In the genomic region with DNA sequence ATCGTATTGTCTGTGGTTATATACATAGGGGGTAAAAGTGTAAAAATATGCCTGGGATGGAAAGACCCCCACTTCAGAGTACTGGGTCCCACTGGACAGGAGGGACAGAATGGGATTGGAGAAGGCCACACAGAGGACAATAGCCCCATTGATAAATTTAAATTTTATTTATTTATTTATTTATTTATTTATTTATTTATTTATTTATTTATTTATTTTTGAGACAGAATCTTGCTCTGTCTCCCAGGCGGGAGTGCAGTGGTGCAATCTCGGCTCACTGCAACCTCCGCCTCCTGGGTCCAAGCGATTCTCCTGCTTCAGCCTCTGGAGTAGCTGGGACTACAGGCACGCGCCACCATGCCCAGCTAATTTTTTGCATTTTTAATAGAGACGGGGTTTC, we compare ENCODE assay signal across 3 cellular contexts. TPM values are rescaled to one million over a fixed set of nuclear protein-coding genes. Genes with fewer than 3 reads are reported as not detected.
A peak's percentile ranks its signal among the peaks of the same experiment; 100 is the strongest.
DNase-seq lines count a peak whose midpoint lies in the region; ATAC-seq, FAIRE-seq and TF ChIP-seq lines count a peak whose summit lies in the region.
"Not testable (repeated sequence)": the region's sequence is repeated elsewhere in the genome, so short reads cannot be mapped to it uniquely, and the experiment has no call there.

No MANE protein-coding gene starts in this region.

- POLR2A ChIA-PET in A549 (lab: Yijun Ruan, JAX); HEK293 (lab: Yijun Ruan, JAX): not testable (repeated sequence)

- H3K36me3 Mint-ChIP-seq in chondrocyte (ENCODE audit: low read depth), result not testable (repeated sequence)

- not testable (repeated sequence) for H3K4me3 ChIP-seq in A549; HEK293 (ENCODE audit: low read depth, low read length)

- H3K4me2 ChIP-seq in A549, result not testable (repeated sequence)

- TF ChIP-seq EP300 in A549 (IDR thresholded peaks at IDR 0.05), result not testable (repeated sequence)

- DNase-seq in A549 (ENCODE audit: low read depth in 1 of 2, low spot score in 1 of 2); chondrocyte (ENCODE audit: low spot score): not testable (repeated sequence)

- not testable (repeated sequence) for H3K9me3 ChIP-seq in A549; HEK293 (ENCODE audit: control insufficient read depth, insufficient read depth, low read depth, low read length)

- H3K4me1 Mint-ChIP-seq in chondrocyte (ENCODE audit: low read depth), result peaks cover 11% of the 10 kb centered on the region

- H3K27ac Mint-ChIP-seq in chondrocyte (ENCODE audit: unreplicated experiment), result peak overlapping the region; percentile 8

- not testable (repeated sequence) for TF ChIP-seq RAD21 in A549 (conservative IDR thresholded peaks at IDR 0.05 in 1 of 2, IDR thresholded peaks at IDR 0.05 in 1 of 2)

- not testable (repeated sequence) for TF ChIP-seq POLR2A in A549 (IDR thresholded peaks at IDR 0.05; ENCODE audit: low read length)

- not testable (repeated sequence) for H3K4me1 ChIP-seq in A549; HEK293 (ENCODE audit: control insufficient read depth, insufficient read depth, low read length)

- H3K9me3 Mint-ChIP-seq in chondrocyte (ENCODE audit: low read depth), result not testable (repeated sequence)

- FAIRE-seq in A549 (lab: Jason Lieb, UNC), result not testable (repeated sequence)

- not testable (repeated sequence) for ATAC-seq in A549

- H3K36me3 ChIP-seq in HEK293 (ENCODE audit: control insufficient read depth in 2 of 2, insufficient read depth in 1 of 2, low read length in 2 of 2), result not testable (repeated sequence)

- not testable (repeated sequence) for H3K27me3 Mint-ChIP-seq in chondrocyte (ENCODE audit: low read depth)

- WGBS in A549 (ENCODE audit: missing lambda C conversion rate), result 95% methylated on average over 8 of the region's 8 CpGs

- not testable (repeated sequence) for H3K27ac ChIP-seq in A549; HEK293 (ENCODE audit: extremely low read depth, low read depth, low read length)

- CTCF ChIA-PET in A549 (lab: Yijun Ruan, JAX), result interaction anchor here (0.7 to 2.0 kb wide), 2 partner anchors 144 to 785 kb away, joined by 3 to 5 read pairs; no protein-coding TSS in a partner anchor
- CTCF ChIA-PET in HEK293 (lab: Yijun Ruan, JAX), result not testable (repeated sequence)

- not testable (repeated sequence) for TF ChIP-seq CTCF in A549 (IDR thresholded peaks at IDR 0.05); HEK293 (tag by site-specific recombination; IDR thresholded peaks at IDR 0.05); chondrocyte (IDR thresholded peaks at IDR 0.05)

- not testable (repeated sequence) for H3K4me3 Mint-ChIP-seq in chondrocyte (ENCODE audit: unreplicated experiment)

TF ChIP-seq in A549, 52 proteins besides CTCF, POLR2A, EP300 and RAD21:
- TF ChIP-seq ZC3H11A (IDR thresholded peaks at IDR 0.05), result peak; percentile 62

TF ChIP-seq in HEK293, 187 proteins besides CTCF, POLR2A, EP300 and RAD21 (continues in another document):
- TF ChIP-seq ZNF654 (tag by site-specific recombination; IDR thresholded peaks at IDR 0.05; ENCODE audit: low read depth), result peak; percentile 36
- TF ChIP-seq, protein P1, sequence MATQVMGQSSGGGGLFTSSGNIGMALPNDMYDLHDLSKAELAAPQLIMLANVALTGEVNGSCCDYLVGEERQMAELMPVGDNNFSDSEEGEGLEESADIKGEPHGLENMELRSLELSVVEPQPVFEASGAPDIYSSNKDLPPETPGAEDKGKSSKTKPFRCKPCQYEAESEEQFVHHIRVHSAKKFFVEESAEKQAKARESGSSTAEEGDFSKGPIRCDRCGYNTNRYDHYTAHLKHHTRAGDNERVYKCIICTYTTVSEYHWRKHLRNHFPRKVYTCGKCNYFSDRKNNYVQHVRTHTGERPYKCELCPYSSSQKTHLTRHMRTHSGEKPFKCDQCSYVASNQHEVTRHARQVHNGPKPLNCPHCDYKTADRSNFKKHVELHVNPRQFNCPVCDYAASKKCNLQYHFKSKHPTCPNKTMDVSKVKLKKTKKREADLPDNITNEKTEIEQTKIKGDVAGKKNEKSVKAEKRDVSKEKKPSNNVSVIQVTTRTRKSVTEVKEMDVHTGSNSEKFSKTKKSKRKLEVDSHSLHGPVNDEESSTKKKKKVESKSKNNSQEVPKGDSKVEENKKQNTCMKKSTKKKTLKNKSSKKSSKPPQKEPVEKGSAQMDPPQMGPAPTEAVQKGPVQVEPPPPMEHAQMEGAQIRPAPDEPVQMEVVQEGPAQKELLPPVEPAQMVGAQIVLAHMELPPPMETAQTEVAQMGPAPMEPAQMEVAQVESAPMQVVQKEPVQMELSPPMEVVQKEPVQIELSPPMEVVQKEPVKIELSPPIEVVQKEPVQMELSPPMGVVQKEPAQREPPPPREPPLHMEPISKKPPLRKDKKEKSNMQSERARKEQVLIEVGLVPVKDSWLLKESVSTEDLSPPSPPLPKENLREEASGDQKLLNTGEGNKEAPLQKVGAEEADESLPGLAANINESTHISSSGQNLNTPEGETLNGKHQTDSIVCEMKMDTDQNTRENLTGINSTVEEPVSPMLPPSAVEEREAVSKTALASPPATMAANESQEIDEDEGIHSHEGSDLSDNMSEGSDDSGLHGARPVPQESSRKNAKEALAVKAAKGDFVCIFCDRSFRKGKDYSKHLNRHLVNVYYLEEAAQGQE (tag by site-specific recombination; IDR thresholded peaks at IDR 0.05), result peak; percentile 59
- TF ChIP-seq ZNF558 (tag by site-specific recombination; IDR thresholded peaks at IDR 0.05), result peak; percentile 86
- TF ChIP-seq ZNF530 (tag by site-specific recombination; IDR thresholded peaks at IDR 0.05; ENCODE audit: low read depth), result 0 out of 2 replicates have a peak, but pooled peaks have one; percentile 43
- peak; percentile 49; the same call in 1 of the 2 replicates for TF ChIP-seq ZNF629 (tag by site-specific recombination; IDR thresholded peaks at IDR 0.05)
- TF ChIP-seq GLI2 (tag by site-specific recombination; IDR thresholded peaks at IDR 0.05; ENCODE audit: borderline replicate concordance, low read depth), result peak; percentile 66; the same call in 1 of the 2 replicates
- peak; percentile 74 for TF ChIP-seq ZNF510 (tag by site-specific recombination; IDR thresholded peaks at IDR 0.05; ENCODE audit: insufficient replicate concordance)
- TF ChIP-seq, protein P2, sequence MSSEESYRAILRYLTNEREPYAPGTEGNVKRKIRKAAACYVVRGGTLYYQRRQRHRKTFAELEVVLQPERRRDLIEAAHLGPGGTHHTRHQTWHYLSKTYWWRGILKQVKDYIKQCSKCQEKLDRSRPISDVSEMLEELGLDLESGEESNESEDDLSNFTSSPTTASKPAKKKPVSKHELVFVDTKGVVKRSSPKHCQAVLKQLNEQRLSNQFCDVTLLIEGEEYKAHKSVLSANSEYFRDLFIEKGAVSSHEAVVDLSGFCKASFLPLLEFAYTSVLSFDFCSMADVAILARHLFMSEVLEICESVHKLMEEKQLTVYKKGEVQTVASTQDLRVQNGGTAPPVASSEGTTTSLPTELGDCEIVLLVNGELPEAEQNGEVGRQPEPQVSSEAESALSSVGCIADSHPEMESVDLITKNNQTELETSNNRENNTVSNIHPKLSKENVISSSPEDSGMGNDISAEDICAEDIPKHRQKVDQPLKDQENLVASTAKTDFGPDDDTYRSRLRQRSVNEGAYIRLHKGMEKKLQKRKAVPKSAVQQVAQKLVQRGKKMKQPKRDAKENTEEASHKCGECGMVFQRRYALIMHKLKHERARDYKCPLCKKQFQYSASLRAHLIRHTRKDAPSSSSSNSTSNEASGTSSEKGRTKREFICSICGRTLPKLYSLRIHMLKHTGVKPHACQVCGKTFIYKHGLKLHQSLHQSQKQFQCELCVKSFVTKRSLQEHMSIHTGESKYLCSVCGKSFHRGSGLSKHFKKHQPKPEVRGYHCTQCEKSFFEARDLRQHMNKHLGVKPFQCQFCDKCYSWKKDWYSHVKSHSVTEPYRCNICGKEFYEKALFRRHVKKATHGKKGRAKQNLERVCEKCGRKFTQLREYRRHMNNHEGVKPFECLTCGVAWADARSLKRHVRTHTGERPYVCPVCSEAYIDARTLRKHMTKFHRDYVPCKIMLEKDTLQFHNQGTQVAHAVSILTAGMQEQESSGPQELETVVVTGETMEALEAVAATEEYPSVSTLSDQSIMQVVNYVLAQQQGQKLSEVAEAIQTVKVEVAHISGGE (tag by site-specific recombination; conservative IDR thresholded peaks at IDR 0.05; ENCODE audit: low read depth), result peak; percentile 78
- peak; percentile 49; the same call in 1 of the 2 replicates for TF ChIP-seq ZNF664 (tag by site-specific recombination; IDR thresholded peaks at IDR 0.05)
- 0 out of 2 replicates have a peak, but pooled peaks have one; percentile 39 for TF ChIP-seq ZNF140 (tag by site-specific recombination; IDR thresholded peaks at IDR 0.05)
- peak; percentile 77 for TF ChIP-seq ZBTB8A (tag by site-specific recombination; IDR thresholded peaks at IDR 0.05)
- TF ChIP-seq OVOL3 (tag by site-specific recombination; IDR thresholded peaks at IDR 0.05), result 0 out of 2 replicates have a peak, but pooled peaks have one; percentile 33
- TF ChIP-seq ZNF354C (tag by site-specific recombination; IDR thresholded peaks at IDR 0.05; ENCODE audit: borderline replicate concordance, low read depth), result 0 out of 2 replicates have a peak, but pooled peaks have one; percentile 42
- TF ChIP-seq ZNF623 (tag by site-specific recombination; IDR thresholded peaks at IDR 0.05), result peak; percentile 79
- 0 out of 2 replicates have a peak, but pooled peaks have one; percentile 40 for TF ChIP-seq ZNF501 (tag by site-specific recombination; IDR thresholded peaks at IDR 0.05)
- TF ChIP-seq ZNF266 (tag by site-specific recombination; IDR thresholded peaks at IDR 0.05; ENCODE audit: low read depth), result peak; percentile 41; the same call in 1 of the 2 replicates
- 0 out of 2 replicates have a peak, but pooled peaks have one; percentile 34 for TF ChIP-seq ZNF202 (tag by site-specific recombination; IDR thresholded peaks at IDR 0.05; ENCODE audit: borderline replicate concordance)
- peak; percentile 50; the same call in 1 of the 2 replicates for TF ChIP-seq ZXDB (tag by site-specific recombination; IDR thresholded peaks at IDR 0.05)
- TF ChIP-seq ZNF404 (tag by site-specific recombination; IDR thresholded peaks at IDR 0.05), result peak; percentile 80; the same call in 1 of the 2 replicates
- peak; percentile 94 for TF ChIP-seq ZNF394 (tag by site-specific recombination; IDR thresholded peaks at IDR 0.05; ENCODE audit: borderline replicate concordance)

RNA-seq across cellular contexts. Expression of a gene that starts 47.7 kb away (rescaled TPM):
- 179 and 450 TPM in 2 replicates for polyA plus RNA-seq in A549 (2011; rRNA removed)
- polyA plus RNA-seq in A549 (2012; cell fraction: cytosol; rRNA removed), result 41.4 and 61.8 TPM in 2 replicates
- 12.9 and 27.8 TPM in 2 replicates for polyA plus RNA-seq in A549 (2012; cell fraction: nucleus; rRNA removed)
- polyA plus RNA-seq in A549 (2017; fragmentation: RNase III; extraction: RNeasy Plus Mini Kit Qiagen cat#74134 plus additional on column Dnase treatment), result 190 to 208 TPM (median 197 TPM) in 3 replicates
- 15.5 and 17.4 TPM in 2 replicates for polyA minus RNA-seq in A549 (2011; rRNA and poly(A)+ RNA removed)
- 157 to 211 TPM (median 163 TPM) in 3 replicates for total RNA-seq in chondrocyte
